9 cellular contexts compared by ENCODE assay signal in genomic region chr5:40796487-40796889, GRCh38. TPM values are rescaled to one million over a fixed set of nuclear protein-coding genes. Genes with fewer than 3 reads are reported as not detected.
DNase-seq lines count a peak whose midpoint lies in the region; ATAC-seq and TF ChIP-seq lines count a peak whose summit lies in the region.
"Had no signal": no experiment of that assay in that cellular context is flagged by ENCODE, and none has a peak within 500 bp of the region (broad histone marks: within the 10 kb centered on the region; RNA-seq: fewer than 3 reads in every experiment).

No MANE protein-coding gene starts in this region.

- H3K9ac ChIP-seq in stomach smooth muscle (ENCODE audit: low read length in 2 of 2): peak overlapping the region in 1 of 2 donors; percentile 82

- ATAC-seq in HG03439 (IDR thresholded peaks at IDR 0.05; ENCODE audit: unreplicated experiment): no peak
- ATAC-seq in GM18909 (IDR thresholded peaks at IDR 0.05; ENCODE audit: poor library complexity, unreplicated experiment): no peak

- TF ChIP-seq CTCF in VCaP (conservative IDR thresholded peaks at IDR 0.05): no peak

- H3K4me1 ChIP-seq in stomach smooth muscle (ENCODE audit: control insufficient read depth, insufficient read depth, low read length): peaks cover 3% of the 10 kb centered on the region

- H3K27me3 ChIP-seq in stomach smooth muscle (ENCODE audit: control insufficient read depth in 1 of 2, insufficient read depth in 2 of 2, low read length in 2 of 2): no peaks in the 10 kb centered on the region

- no peaks in the 10 kb centered on the region for H3K9me3 ChIP-seq in stomach smooth muscle (ENCODE audit: control insufficient read depth in 2 of 2, low read length in 2 of 2)

- H3K27ac ChIP-seq in VCaP (peak overlapping the region; percentile 97), stomach smooth muscle (ENCODE audit: low read length) (no peak overlapping the region)

- peak overlapping the region; percentile 95 to 97 for H3K4me3 ChIP-seq in stomach smooth muscle (ENCODE audit: low read length in 2 of 2)

- DNase-seq in NCI-H748 (lab: John Stamatoyannopoulos, UW; ENCODE audit: unreplicated experiment) (peak; percentile 22), NCI-H748 treated with DMSO at 0.1 percent for 48 hours (lab: John Stamatoyannopoulos, UW) (no peak), hepatic stellate cell (ENCODE audit: low spot score) (peak; percentile 17), H4 (ENCODE audit: low spot score) (no peak)
- DNase-seq: ACHN had no signal

- H3K36me3 ChIP-seq in stomach smooth muscle (ENCODE audit: control insufficient read depth in 2 of 2, insufficient read depth in 2 of 2, low read length in 2 of 2): no peaks in the 10 kb centered on the region

RNA-seq across cellular contexts. Expression of gene PRKAA1, which starts 1.7 kb away (rescaled TPM):
- 47.1 and 75.6 TPM in 2 replicates for total RNA-seq in H4 (2014; rRNA removed; shearing (Covaris generic))

RNA-seq across cellular contexts. Expression of gene RPL37, which starts 38.5 kb away (rescaled TPM):
- total RNA-seq in H4 (2014; rRNA removed; shearing (Covaris generic)): 104 and 179 TPM in 2 replicates

RNA-seq across cellular contexts. Expression of gene TTC33, which starts 40.7 kb away (rescaled TPM):
- 18.2 and 27.6 TPM in 2 replicates for total RNA-seq in H4 (2014; rRNA removed; shearing (Covaris generic))

RNA-seq across cellular contexts. Expression of gene CARD6, which starts 44.7 kb away (rescaled TPM):
- total RNA-seq in H4 (2014; rRNA removed; shearing (Covaris generic)): 7.2 and 8.3 TPM in 2 replicates

Comparison
In these comparisons a context has a peak if more than half of its experiments do, and no peak if none do; other contexts are left out.
1. DNase-seq: peak in NCI-H748 (single experiment) and hepatic stellate cell (single experiment); none in NCI-H748 treated with DMSO at 0.1 percent for 48 hours (single experiment) and H4 (single experiment).